In genomic region chr20:22796465-22797077, GRCh38 we compare ENCODE assay signal across 1 cellular context.
TF ChIP-seq lines count a peak whose summit lies in the region.

No MANE protein-coding gene starts in this region.

TF ChIP-seq in SK-N-SH, 30 proteins besides CTCF, POLR2A, EP300 and RAD21 (continued from another document):
- TF ChIP-seq REST (IDR thresholded peaks at IDR 0.05; ENCODE audit: low read depth, low read length) = no peak
- no peak for TF ChIP-seq NFIC (IDR thresholded peaks at IDR 0.05; ENCODE audit: borderline replicate concordance)
- no peak for TF ChIP-seq TAF1 (IDR thresholded peaks at IDR 0.05; ENCODE audit: borderline replicate concordance, low read depth, low read length)
- TF ChIP-seq YY1 (IDR thresholded peaks at IDR 0.05; ENCODE audit: low read depth) = no peak
- no peak for TF ChIP-seq MXI1 (IDR thresholded peaks at IDR 0.05; ENCODE audit: low read depth, low read length)
- no peak for TF ChIP-seq SIN3A (IDR thresholded peaks at IDR 0.05; ENCODE audit: borderline replicate concordance, low read depth, low read length)
